18 cellular contexts compared by ENCODE assay signal in genomic region chr4:100828986-100829685, GRCh38.
DNase-seq lines count a peak whose midpoint lies in the region; FAIRE-seq and TF ChIP-seq lines count a peak whose summit lies in the region.
"Had no signal": no experiment of that assay in that cellular context is flagged by ENCODE, and none has a peak within 500 bp of the region (broad histone marks: within the 10 kb centered on the region; RNA-seq: fewer than 3 reads in every experiment).

No MANE protein-coding gene starts in this region.

- no peaks in the 10 kb centered on the region for H3K4me1 ChIP-seq in endothelial cell of umbilical vein (ENCODE audit: control insufficient read depth, extremely low read depth, insufficient read depth, low read length)
- H3K4me1 ChIP-seq in neutrophil (ENCODE audit: control insufficient read depth in 1 of 2, insufficient read depth in 1 of 2, low read depth in 1 of 2, low read length in 1 of 2), result peaks cover 54% of the 10 kb centered on the region in 2 experiments
- no peaks in the 10 kb centered on the region for H3K4me1 ChIP-seq in transverse colon
- H3K4me1 ChIP-seq: heart left ventricle, upper lobe of right lung had no signal

- no peaks in the 10 kb centered on the region for H3K9me1 ChIP-seq in endothelial cell of umbilical vein (replicated peaks; ENCODE audit: control insufficient read depth, extremely low read depth, insufficient read depth, low read length)

- FAIRE-seq in endothelial cell of umbilical vein (lab: Jason Lieb, UNC), result no peak
- FAIRE-seq: kidney had no signal

- H2AFZ ChIP-seq in endothelial cell of umbilical vein (ENCODE audit: low read depth, low read length), result no peak overlapping the region
- H2AFZ ChIP-seq: PC-9 had no signal

- dilution Hi-C loops in endothelial cell of umbilical vein (cut with MboI; ENCODE audit: extremely low pct_ligation_motif_present, low sequenced_read_pairs), result no loop called here

- no peaks in the 10 kb centered on the region for H3K79me2 ChIP-seq in endothelial cell of umbilical vein (ENCODE audit: control insufficient read depth, insufficient read depth, low read length)

- no peaks in the 10 kb centered on the region for H3K36me3 ChIP-seq in endothelial cell of umbilical vein (ENCODE audit: control insufficient read depth in 2 of 2, extremely low read depth in 1 of 2, insufficient read depth in 2 of 2, low read length in 2 of 2)
- no peaks in the 10 kb centered on the region for H3K36me3 ChIP-seq in neutrophil
- H3K36me3 ChIP-seq in transverse colon, result no peaks in the 10 kb centered on the region
- H3K36me3 ChIP-seq: heart left ventricle, upper lobe of right lung had no signal

- intact Hi-C loops in endothelial cell of umbilical vein (cut with micrococcal nuclease) (no loop called here), transverse colon (cut with DNase I; ENCODE audit: low total_unique reads) (no loop called here)

- POLR2A ChIA-PET in endothelial cell of umbilical vein (lab: Charles Lee), result no interaction called here

- in situ Hi-C loops in transverse colon (cut with MboI; ENCODE audit: low pct_ligation_motif_present in 1 of 4, low pct_unique_long_range_greater_than_20kb in 1 of 4, low sequenced_read_pairs in 3 of 4), result no loop called here

- TF ChIP-seq POLR2A in endothelial cell of umbilical vein (IDR thresholded peaks at IDR 0.05; ENCODE audit: low read depth, low read length), result no peak
- no peak for TF ChIP-seq POLR2A in transverse colon (IDR thresholded peaks at IDR 0.05)

- H3K27me3 ChIP-seq in endothelial cell of umbilical vein (ENCODE audit: control insufficient read depth in 2 of 2, insufficient read depth in 2 of 2, low read length in 2 of 2), result no peaks in the 10 kb centered on the region
- H3K27me3 ChIP-seq in neutrophil, result no peaks in the 10 kb centered on the region
- no peaks in the 10 kb centered on the region for H3K27me3 ChIP-seq in transverse colon
- H3K27me3 ChIP-seq: heart left ventricle, upper lobe of right lung had no signal

- DNase-seq in DMS53 (lab: John Stamatoyannopoulos, UW) (peak; percentile 55), NCI-H226 (peak; percentile 37), endothelial cell of umbilical vein (ENCODE audit: low read depth, low spot score) (no peak), transverse colon (no peak), NCI-H1092 (lab: John Stamatoyannopoulos, UW) (no peak), inferior parietal cortex (ENCODE audit: extremely low spot score) (no peak)
- no peak for DNase-seq in effector CD8-positive, alpha-beta T cell (lab: John Stamatoyannopoulos, UW)
- DNase-seq: activated CD4-positive, alpha-beta T cell treated with anti-CD3 and anti-CD28 coated beads, Interleukin-2, amount 50 U/mL, for 1 hour; activated naive CD4-positive, alpha-beta T cell; heart left ventricle; kidney; NCI-H1048; NCI-H526 treated with DMSO at 0.1 percent for 48 hours; PC-9; stimulated activated CD4-positive, alpha-beta T cell treated with anti-CD3 and anti-CD28 coated beads, Interleukin-15, amount 100 ng/mL, for 24 hours; stimulated activated naive CD4-positive, alpha-beta T cell; upper lobe of right lung had no signal

- H3K9ac ChIP-seq in endothelial cell of umbilical vein (replicated peaks; ENCODE audit: extremely low read depth, insufficient read depth, low read length), result no peak overlapping the region

- no peak for TF ChIP-seq EP300 in transverse colon (IDR thresholded peaks at IDR 0.05; ENCODE audit: low read depth)

- TF ChIP-seq CTCF in endothelial cell of umbilical vein (IDR thresholded peaks at IDR 0.05; ENCODE audit: extremely low read depth in 1 of 2, insufficient read depth in 1 of 2, low read depth in 1 of 2, low read length in 2 of 2), result no peak
- TF ChIP-seq CTCF in neutrophil (IDR thresholded peaks at IDR 0.05), result no peak
- TF ChIP-seq CTCF in transverse colon (IDR thresholded peaks at IDR 0.05), result no peak

- WGBS in transverse colon (ENCODE audit: low coverage in 1 of 2), 2 donors, result 41 to 67% methylated on average over 2 of the region's 2 CpGs

- H3K4me2 ChIP-seq in endothelial cell of umbilical vein (ENCODE audit: insufficient read depth, low read length), result no peak overlapping the region
- H3K4me2 ChIP-seq: PC-9 had no signal

- H3K9me3 ChIP-seq in endothelial cell of umbilical vein (replicated peaks; ENCODE audit: control insufficient read depth, insufficient read depth, low read length) (no peaks in the 10 kb centered on the region), neutrophil (no peaks in the 10 kb centered on the region), transverse colon (no peaks in the 10 kb centered on the region)
- H3K9me3 ChIP-seq: upper lobe of right lung had no signal

- H3K4me3 ChIP-seq in endothelial cell of umbilical vein (replicated peaks in 1 of 3; ENCODE audit: insufficient read depth in 1 of 3, low read depth in 1 of 3, low read length in 3 of 3) (no peak overlapping the region), neutrophil (ENCODE audit: low read depth in 1 of 2, low read length in 1 of 2) (no peak overlapping the region), transverse colon (no peak overlapping the region)
- H3K4me3 ChIP-seq: heart left ventricle, PC-9, upper lobe of right lung had no signal

- BruUV-seq in endothelial cell of umbilical vein (replicated peaks; lab: Mats Ljungman, UMichigan), result no TSS peak

- CTCF ChIA-PET in endothelial cell of umbilical vein (lab: Charles Lee), result interaction anchor here (1.1 kb wide), 1 partner anchor 13 kb away, joined by 3 read pairs; no protein-coding TSS in a partner anchor

- H3K27ac ChIP-seq in endothelial cell of umbilical vein (ENCODE audit: insufficient read depth, low read depth, low read length) (no peak overlapping the region), neutrophil (peak overlapping the region; percentile 45), transverse colon (no peak overlapping the region)
- H3K27ac ChIP-seq: heart left ventricle, PC-9, upper lobe of right lung had no signal

- H4K20me1 ChIP-seq in endothelial cell of umbilical vein (replicated peaks; ENCODE audit: control insufficient read depth, extremely low read depth, insufficient read depth, low read length), result no peaks in the 10 kb centered on the region

TF ChIP-seq in endothelial cell of umbilical vein, 7 proteins besides CTCF, POLR2A, EP300 and RAD21:
- TF ChIP-seq FOS (IDR thresholded peaks at IDR 0.05; ENCODE audit: borderline replicate concordance, insufficient read depth, low read length) (peak; percentile 5), JUN (IDR thresholded peaks at IDR 0.05; ENCODE audit: borderline replicate concordance, insufficient read depth, insufficient read length, low read depth) (no peak)

Comparison
In these comparisons a context has a peak if more than half of its experiments do, and no peak if none do; other contexts are left out.
1. DNase-seq: peak in DMS53 (single experiment) and NCI-H226 (single experiment); none in endothelial cell of umbilical vein (single experiment), transverse colon (single experiment), NCI-H1092 (single experiment), effector CD8-positive, alpha-beta T cell (single experiment) and inferior parietal cortex (single experiment).